In the genomic region with DNA sequence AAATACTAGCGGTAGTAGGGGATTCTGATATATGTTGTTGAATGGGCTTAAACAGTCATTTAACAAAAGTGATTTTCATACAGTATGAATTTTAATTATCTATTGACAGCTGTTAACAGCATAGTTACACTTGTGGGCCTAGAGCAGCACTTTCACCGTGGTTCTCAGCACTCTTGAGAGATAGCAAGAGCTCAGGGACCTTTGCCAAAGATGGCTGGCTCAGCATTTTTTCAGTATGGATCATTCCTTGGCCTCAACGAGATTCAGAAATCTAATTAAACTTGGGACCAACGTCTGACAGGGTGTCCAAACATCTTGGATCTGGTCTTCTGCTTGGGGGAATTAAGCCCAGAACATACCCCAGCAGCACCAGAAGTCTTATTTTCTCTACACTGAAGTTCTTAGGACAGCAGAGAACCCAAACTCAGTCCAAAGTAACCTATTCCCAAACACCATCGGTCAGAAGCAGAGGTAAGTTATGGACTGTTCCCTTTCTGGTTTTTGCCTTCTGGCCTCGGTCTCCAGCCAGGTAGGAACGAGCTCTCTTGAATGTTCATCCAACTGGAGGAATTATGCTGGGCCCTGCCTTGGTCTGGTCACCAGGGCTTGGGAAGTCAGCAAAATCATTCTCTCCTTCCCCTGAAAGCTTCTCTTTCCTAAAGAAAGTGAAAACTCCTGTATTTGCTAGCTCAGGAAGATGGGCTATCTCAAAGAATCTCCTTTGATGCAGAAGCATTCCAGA, we compare ENCODE assay signal across 14 cellular contexts. TPM values are rescaled to one million over a fixed set of nuclear protein-coding genes. Genes with fewer than 3 reads are reported as not detected.
A peak's percentile ranks its signal among the peaks of the same experiment; 100 is the strongest.
DNase-seq lines count a peak whose midpoint lies in the region; ATAC-seq and TF ChIP-seq lines count a peak whose summit lies in the region.
"Had no signal": no experiment of that assay in that cellular context is flagged by ENCODE, and none has a peak within 500 bp of the region (broad histone marks: within the 10 kb centered on the region; RNA-seq: fewer than 3 reads in every experiment).

No MANE protein-coding gene starts in this region.

- H3K27ac Mint-ChIP-seq in progenitor cell of endocrine pancreas: peak overlapping the region; percentile 37
- no peak overlapping the region for H3K27ac Mint-ChIP-seq in mesothelial cell of epicardium
- H3K27ac Mint-ChIP-seq: activated naive CD8-positive, alpha-beta T cell treated with anti-CD3 and anti-CD28 coated beads, Interleukin-2, amount 10 ng/mL, durations not matched to agents 7 days and 5 days had no signal

- H3K27me3 Mint-ChIP-seq in progenitor cell of endocrine pancreas: no peaks in the 10 kb centered on the region
- no peaks in the 10 kb centered on the region for H3K27me3 Mint-ChIP-seq in mesothelial cell of epicardium (ENCODE audit: low read depth)
- H3K27me3 Mint-ChIP-seq: activated naive CD8-positive, alpha-beta T cell treated with anti-CD3 and anti-CD28 coated beads, Interleukin-2, amount 10 ng/mL, durations not matched to agents 7 days and 5 days had no signal

- TF ChIP-seq CTCF in fibroblast of the aortic adventitia (IDR thresholded peaks at IDR 0.05; ENCODE audit: insufficient read depth, low read length): no peak
- no peak for TF ChIP-seq CTCF in progenitor cell of endocrine pancreas (IDR thresholded peaks at IDR 0.05; ENCODE audit: unreplicated experiment)
- no peak for TF ChIP-seq CTCF in mesothelial cell of epicardium (IDR thresholded peaks at IDR 0.05; ENCODE audit: unreplicated experiment)

- H3K4me3 Mint-ChIP-seq in progenitor cell of endocrine pancreas (ENCODE audit: low read depth) (no peak overlapping the region), mesothelial cell of epicardium (no peak overlapping the region)
- H3K4me3 Mint-ChIP-seq: activated naive CD8-positive, alpha-beta T cell treated with anti-CD3 and anti-CD28 coated beads, Interleukin-2, amount 10 ng/mL, durations not matched to agents 7 days and 5 days had no signal

- H3K9me3 Mint-ChIP-seq in progenitor cell of endocrine pancreas (ENCODE audit: low read depth) (no peaks in the 10 kb centered on the region), mesothelial cell of epicardium (no peaks in the 10 kb centered on the region)
- H3K9me3 Mint-ChIP-seq: activated naive CD8-positive, alpha-beta T cell treated with anti-CD3 and anti-CD28 coated beads, Interleukin-2, amount 10 ng/mL, durations not matched to agents 7 days and 5 days had no signal

- H3K4me3 ChIP-seq in fibroblast of the aortic adventitia (ENCODE audit: low read depth, low read length): no peak overlapping the region
- H3K4me3 ChIP-seq: BLaER1, ovary, SJSA1 had no signal

- H3K4me1 Mint-ChIP-seq in progenitor cell of endocrine pancreas (ENCODE audit: low read depth) (no peaks in the 10 kb centered on the region), mesothelial cell of epicardium (no peaks in the 10 kb centered on the region)

- H3K36me3 Mint-ChIP-seq in progenitor cell of endocrine pancreas (ENCODE audit: insufficient read depth) (peaks cover 4% of the 10 kb centered on the region), mesothelial cell of epicardium (peaks cover 8% of the 10 kb centered on the region)

- DNase-seq in AG20443 (ENCODE audit: low spot score) (peak; percentile 84), OCI-M1 (lab: John Stamatoyannopoulos, UW) (peak; percentile 21), fibroblast of the aortic adventitia (ENCODE audit: low read depth) (peak; percentile 90), progenitor cell of endocrine pancreas (ENCODE audit: low spot score, unreplicated experiment) (no peak), left colon (no peak), mesothelial cell of epicardium (ENCODE audit: low spot score in 2 of 2, unreplicated experiment in 2 of 2) (no peak)
- DNase-seq in stimulated activated CD4-positive, alpha-beta T cell treated with anti-CD3 and anti-CD28 coated beads, Interleukin-2, amount 100 ng/mL, for 48 hours: no peak
- DNase-seq: activated naive CD8-positive, alpha-beta T cell treated with anti-CD3 and anti-CD28 coated beads, Interleukin-2, amount 10 ng/mL, durations not matched to agents 7 days and 5 days; GOT3 had no signal

- ATAC-seq in left colon (no peak), GM19452 (IDR thresholded peaks at IDR 0.05; ENCODE audit: unreplicated experiment) (no peak)

- intact Hi-C loops in left colon (cut with DNase I, micrococcal nuclease): no loop called here

RNA-seq across cellular contexts. Expression of a gene that starts 25.7 kb away (rescaled TPM):
- 0.72 and 1.3 TPM in 2 replicates for total RNA-seq in fibroblast of the aortic adventitia (ENCODE audit: low replicate concordance)
- total RNA-seq in progenitor cell of endocrine pancreas: 0.13 TPM in 1 of 2 replicates, not detected in the other
- total RNA-seq in left colon: under 1 TPM; 0.40 to 0.67 TPM
- total RNA-seq in mesothelial cell of epicardium: 0.11 to 0.16 TPM (median 0.11 TPM) in 3 replicates
- total RNA-seq: Daoy, SJSA1 had no signal

RNA-seq across cellular contexts. Expression of a gene that starts 49.2 kb away (rescaled TPM):
- total RNA-seq in fibroblast of the aortic adventitia (ENCODE audit: low replicate concordance): 19.3 and 31.1 TPM in 2 replicates
- total RNA-seq in progenitor cell of endocrine pancreas: 26.8 and 28.4 TPM in 2 replicates
- 10 to 100 TPM; 21.3 to 26.4 TPM for total RNA-seq in left colon
- total RNA-seq in mesothelial cell of epicardium: 19.5 to 21.2 TPM (median 20.3 TPM) in 3 replicates

Comparison
In these comparisons a context has a peak if more than half of its experiments do, and no peak if none do; other contexts are left out.
1. DNase-seq: peak in AG20443 (single experiment), OCI-M1 (single experiment) and fibroblast of the aortic adventitia (single experiment); none in progenitor cell of endocrine pancreas (single experiment), left colon (0 of 2), stimulated activated CD4-positive, alpha-beta T cell treated with anti-CD3 and anti-CD28 coated beads, Interleukin-2, amount 100 ng/mL, for 48 hours (0 of 2) and mesothelial cell of epicardium (0 of 2).